ENCODE assay signal across 8 cellular contexts in genomic region chr5:55324815-55325418, GRCh38. TPM values are rescaled to one million over a fixed set of nuclear protein-coding genes. Genes with fewer than 3 reads are reported as not detected.
DNase-seq lines count a peak whose midpoint lies in the region; ATAC-seq and TF ChIP-seq lines count a peak whose summit lies in the region.

No MANE protein-coding gene starts in this region.

- peaks cover 1% of the 10 kb centered on the region for H3K9me3 Mint-ChIP-seq in WTC11
- no peaks in the 10 kb centered on the region for H3K9me3 Mint-ChIP-seq in glutamatergic neuron (ENCODE audit: unreplicated experiment)
- no peaks in the 10 kb centered on the region for H3K9me3 Mint-ChIP-seq in stimulated activated memory B cell treated with anti-CD40 and anti-IgM and Interleukin-4, amounts not matched to agents 10 μg/mL and 1 μg/mL and 100 μg/mL, for 72 hours

- CTCF ChIA-PET in WTC11 (lab: Charles Lee), result interaction anchor here (1.0 kb wide), 3 partner anchors 18 to 367 kb away, joined by 3 to 8 read pairs (median 6); partner anchors contain the start of genes DHX29 and MTREX

- H3K4me1 Mint-ChIP-seq in WTC11 (no peaks in the 10 kb centered on the region), glutamatergic neuron (ENCODE audit: low read depth, unreplicated experiment) (no peaks in the 10 kb centered on the region)
- peaks cover 11% of the 10 kb centered on the region for H3K4me1 Mint-ChIP-seq in stimulated activated memory B cell treated with anti-CD40 and anti-IgM and Interleukin-4, amounts not matched to agents 10 μg/mL and 1 μg/mL and 100 μg/mL, for 72 hours

- H3K27me3 Mint-ChIP-seq in WTC11 (ENCODE audit: low read depth), result no peaks in the 10 kb centered on the region
- no peaks in the 10 kb centered on the region for H3K27me3 Mint-ChIP-seq in glutamatergic neuron (ENCODE audit: unreplicated experiment)
- H3K27me3 Mint-ChIP-seq in stimulated activated memory B cell treated with anti-CD40 and anti-IgM and Interleukin-4, amounts not matched to agents 10 μg/mL and 1 μg/mL and 100 μg/mL, for 72 hours, result no peaks in the 10 kb centered on the region

- no peak overlapping the region for H3K4me3 ChIP-seq in GM12864 (ENCODE audit: low read depth, low read length)

- TF ChIP-seq CTCF in AG09319 (IDR thresholded peaks at IDR 0.05; ENCODE audit: low read depth, low read length) (peak; percentile 66), GM12864 (IDR thresholded peaks at IDR 0.05; ENCODE audit: low read depth, low read length, missing control alignments) (peak; percentile 44), WTC11 (IDR thresholded peaks at IDR 0.05) (peak; percentile 37; the same call in 1 of the 2 replicates), glutamatergic neuron (IDR thresholded peaks at IDR 0.05; ENCODE audit: partially characterized antibody, unreplicated experiment) (peak; percentile 60)

- peaks cover 31% of the 10 kb centered on the region for H3K36me3 Mint-ChIP-seq in WTC11
- H3K36me3 Mint-ChIP-seq in glutamatergic neuron (ENCODE audit: unreplicated experiment), result no peaks in the 10 kb centered on the region
- H3K36me3 Mint-ChIP-seq in stimulated activated memory B cell treated with anti-CD40 and anti-IgM and Interleukin-4, amounts not matched to agents 10 μg/mL and 1 μg/mL and 100 μg/mL, for 72 hours, result peaks cover 34% of the 10 kb centered on the region

- POLR2A ChIA-PET in WTC11 (lab: Charles Lee), result no interaction called here

- H3K4me3 Mint-ChIP-seq in WTC11 (no peak overlapping the region), glutamatergic neuron (ENCODE audit: unreplicated experiment) (no peak overlapping the region)
- H3K4me3 Mint-ChIP-seq in stimulated activated memory B cell treated with anti-CD40 and anti-IgM and Interleukin-4, amounts not matched to agents 10 μg/mL and 1 μg/mL and 100 μg/mL, for 72 hours, result no peak overlapping the region

- DNase-seq in AG09319 (ENCODE audit: extremely low read depth, low read depth) (no peak), GM12864 (ENCODE audit: low read depth) (no peak), Kasumi-1 (lab: John Stamatoyannopoulos, UW) (peak; percentile 24 to 72), WTC11 (ENCODE audit: low spot score) (no peak), glutamatergic neuron (no peak), occipital lobe (lab: John Stamatoyannopoulos, UW) (no peak)
- no peak for DNase-seq in stimulated activated naive CD8-positive, alpha-beta T cell treated with anti-CD3 and anti-CD28 coated beads, Interleukin-15, Interleukin-2, amounts not matched to agents 100 U/mL and 50 U/mL, for 24 hours

- ATAC-seq in WTC11, result peak; percentile 39; the same call in 1 of the 2 replicates
- peak; percentile 59 for ATAC-seq in stimulated activated naive CD8-positive, alpha-beta T cell treated with anti-CD3 and anti-CD28 coated beads, Interleukin-15, Interleukin-2, amounts not matched to agents 100 U/mL and 50 U/mL, for 24 hours
- no peak for ATAC-seq in stimulated activated memory B cell treated with anti-CD40 and anti-IgM and Interleukin-4, amounts not matched to agents 10 μg/mL and 1 μg/mL and 100 μg/mL, for 72 hours

- H3K27ac Mint-ChIP-seq in WTC11, result no peak overlapping the region
- no peak overlapping the region for H3K27ac Mint-ChIP-seq in glutamatergic neuron (ENCODE audit: unreplicated experiment)
- no peak overlapping the region for H3K27ac Mint-ChIP-seq in stimulated activated memory B cell treated with anti-CD40 and anti-IgM and Interleukin-4, amounts not matched to agents 10 μg/mL and 1 μg/mL and 100 μg/mL, for 72 hours

TF ChIP-seq in WTC11, 78 proteins besides CTCF, POLR2A, EP300 and RAD21:
- no peak for TF ChIP-seq ZNF512 (CRISPR knock-in tag; IDR thresholded peaks at IDR 0.05; ENCODE audit: borderline replicate concordance)
- TF ChIP-seq IRF2 (CRISPR knock-in tag; IDR thresholded peaks at IDR 0.05; ENCODE audit: borderline replicate concordance, low read depth), result no peak
- no peak for TF ChIP-seq STAT6 (CRISPR knock-in tag; conservative IDR thresholded peaks at IDR 0.05; ENCODE audit: low read depth)
- no peak for TF ChIP-seq MXD4 (CRISPR knock-in tag; IDR thresholded peaks at IDR 0.05; ENCODE audit: borderline replicate concordance)
- no peak for TF ChIP-seq FOXP4 (CRISPR knock-in tag; IDR thresholded peaks at IDR 0.05)
- TF ChIP-seq RORB (CRISPR knock-in tag; IDR thresholded peaks at IDR 0.05), result no peak
- TF ChIP-seq NFATC4 (CRISPR knock-in tag; IDR thresholded peaks at IDR 0.05), result no peak
- TF ChIP-seq NR3C1 (CRISPR knock-in tag; conservative IDR thresholded peaks at IDR 0.05; ENCODE audit: low read depth), result no peak
- TF ChIP-seq CBFB (CRISPR knock-in tag; IDR thresholded peaks at IDR 0.05; ENCODE audit: low read depth), result no peak

RNA-seq across cellular contexts. Expression of gene MTREX, which starts 17.1 kb away (rescaled TPM):
- total RNA-seq in WTC11 (2021) (107 to 113 TPM (median 110 TPM) in 3 replicates), glutamatergic neuron (ENCODE audit: unreplicated experiment) (81.9 TPM), occipital lobe (118 TPM)

RNA-seq across cellular contexts. Expression of gene DHX29, which starts 17.4 kb away (rescaled TPM):
- 24.9 to 29.7 TPM (median 25.7 TPM) in 3 replicates for total RNA-seq in WTC11 (2021)
- total RNA-seq in glutamatergic neuron (ENCODE audit: unreplicated experiment), result 22.9 TPM
- total RNA-seq in occipital lobe, result 61.8 TPM

Comparison
In these comparisons a context has a peak if more than half of its experiments do, and no peak if none do; other contexts are left out.
1. DNase-seq: peak in Kasumi-1 (2 of 2); none in AG09319 (single experiment), GM12864 (single experiment), WTC11 (single experiment), glutamatergic neuron (single experiment), stimulated activated naive CD8-positive, alpha-beta T cell treated with anti-CD3 and anti-CD28 coated beads, Interleukin-15, Interleukin-2, amounts not matched to agents 100 U/mL and 50 U/mL, for 24 hours (single experiment) and occipital lobe (single experiment).
2. Peak in every context shown above with its lines, with median percentiles within 50 percentile points of each other: CTCF ChIP-seq.